Comparison of ENCODE assay signal across 12 cellular contexts in genomic region chr3:188220097-188220788, GRCh38.
DNase-seq lines count a peak whose midpoint lies in the region; ATAC-seq and TF ChIP-seq lines count a peak whose summit lies in the region.
"Had no signal": no experiment of that assay in that cellular context is flagged by ENCODE, and none has a peak within 500 bp of the region (broad histone marks: within the 10 kb centered on the region; RNA-seq: fewer than 3 reads in every experiment).

No MANE protein-coding gene starts in this region.

- peaks cover 14 to 29% (median 24%) of the 10 kb centered on the region in 7 donors for H3K4me1 Mint-ChIP-seq in naive thymus-derived CD4-positive, alpha-beta T cell

- no peak overlapping the region for H3K4me3 Mint-ChIP-seq in naive thymus-derived CD4-positive, alpha-beta T cell

- CTCF ChIA-PET in naive thymus-derived CD4-positive, alpha-beta T cell (lab: Charles Lee): no interaction called here

- no peak overlapping the region for H3K27ac Mint-ChIP-seq in naive thymus-derived CD4-positive, alpha-beta T cell

- DNase-seq in SJSA1 (ENCODE audit: low read depth in 1 of 2, low spot score in 2 of 2) (no peak), fibroblast of mammary gland (ENCODE audit: low read depth) (peak; percentile 89), tibial nerve (ENCODE audit: low spot score in 2 of 2) (no peak), mesenteric fat pad (ENCODE audit: low spot score) (no peak), midbrain (lab: John Stamatoyannopoulos, UW) (no peak)
- no peak for DNase-seq in naive thymus-derived CD4-positive, alpha-beta T cell
- DNase-seq: activated T-cell treated with anti-CD3 and anti-CD28 coated beads for 4 hours, left lung had no signal

- H3K9ac ChIP-seq in muscle layer of colon (ENCODE audit: low read length): peak overlapping the region; percentile 45

- H3K9me3 ChIP-seq in SJSA1 (replicated peaks) (no peaks in the 10 kb centered on the region), muscle layer of colon (ENCODE audit: low read length) (no peaks in the 10 kb centered on the region), tibial nerve (no peaks in the 10 kb centered on the region)
- no peaks in the 10 kb centered on the region for H3K9me3 ChIP-seq in naive thymus-derived CD4-positive, alpha-beta T cell (ENCODE audit: control insufficient read depth in 2 of 3, low read length in 3 of 3)
- H3K9me3 ChIP-seq: left lung had no signal

- TF ChIP-seq CTCF in fibroblast of mammary gland (conservative IDR thresholded peaks at IDR 0.05; ENCODE audit: control insufficient read depth, insufficient read depth, low read depth, low read length) (no peak), tibial nerve (IDR thresholded peaks at IDR 0.05) (no peak)

- TF ChIP-seq POLR2A in tibial nerve (IDR thresholded peaks at IDR 0.05): no peak

- no peak for ATAC-seq in naive thymus-derived CD4-positive, alpha-beta T cell
- ATAC-seq in HG02840 (IDR thresholded peaks at IDR 0.05; ENCODE audit: low FRiP score, unreplicated experiment): no peak
- ATAC-seq: activated CD4-positive, CD25-positive, alpha-beta regulatory T cell treated with anti-CD3 and anti-CD28 coated beads, Interleukin-2, amount 50 U/mL, for 24 hours; PC-3 had no signal

- peak overlapping the region; percentile 39 for H3K27ac ChIP-seq in SJSA1
- H3K27ac ChIP-seq in muscle layer of colon (ENCODE audit: low read depth, low read length): peak overlapping the region; percentile 89
- peak overlapping the region; percentile 65 to 87 (median 80) for H3K27ac ChIP-seq in tibial nerve
- H3K27ac ChIP-seq in naive thymus-derived CD4-positive, alpha-beta T cell (ENCODE audit: low read depth, low read length): no peak overlapping the region

- H3K4me3 ChIP-seq in SJSA1: no peak overlapping the region
- H3K4me3 ChIP-seq in fibroblast of mammary gland (ENCODE audit: control insufficient read depth, low read depth, low read length): no peak overlapping the region
- peak overlapping the region in 1 of 2 donors; percentile 3 for H3K4me3 ChIP-seq in muscle layer of colon (ENCODE audit: low read depth in 1 of 2, low read length in 2 of 2)
- no peak overlapping the region for H3K4me3 ChIP-seq in tibial nerve
- H3K4me3 ChIP-seq in naive thymus-derived CD4-positive, alpha-beta T cell (ENCODE audit: low read length): no peak overlapping the region
- H3K4me3 ChIP-seq: left lung had no signal

- no peak for TF ChIP-seq EP300 in tibial nerve (IDR thresholded peaks at IDR 0.05)

- no peaks in the 10 kb centered on the region for H3K27me3 Mint-ChIP-seq in naive thymus-derived CD4-positive, alpha-beta T cell

- H3K27me3 ChIP-seq in SJSA1 (replicated peaks): no peaks in the 10 kb centered on the region
- H3K27me3 ChIP-seq in muscle layer of colon (ENCODE audit: control insufficient read depth in 1 of 2, insufficient read depth in 2 of 2, low read length in 2 of 2): no peaks in the 10 kb centered on the region
- H3K27me3 ChIP-seq in tibial nerve: no peaks in the 10 kb centered on the region
- no peaks in the 10 kb centered on the region for H3K27me3 ChIP-seq in naive thymus-derived CD4-positive, alpha-beta T cell (ENCODE audit: control insufficient read depth in 2 of 2, insufficient read depth in 2 of 2, low read length in 2 of 2)
- H3K27me3 ChIP-seq: left lung had no signal

- POLR2A ChIA-PET in naive thymus-derived CD4-positive, alpha-beta T cell (lab: Charles Lee): no interaction called here

- H3K4me1 ChIP-seq in SJSA1 (replicated peaks): peaks cover 28% of the 10 kb centered on the region
- H3K4me1 ChIP-seq in muscle layer of colon (ENCODE audit: insufficient read depth, low read length): peaks cover 68% of the 10 kb centered on the region
- peaks cover 0 to 68% (median 32%) of the 10 kb centered on the region in 4 donors for H3K4me1 ChIP-seq in tibial nerve
- H3K4me1 ChIP-seq in naive thymus-derived CD4-positive, alpha-beta T cell (ENCODE audit: control insufficient read depth in 2 of 2, insufficient read depth in 2 of 2, low read length in 2 of 2): no peaks in the 10 kb centered on the region

- intact Hi-C loops in naive thymus-derived CD4-positive, alpha-beta T cell (cut with micrococcal nuclease): no loop called here

- H3K9me3 Mint-ChIP-seq in naive thymus-derived CD4-positive, alpha-beta T cell: peaks cover 0 to 3% (median 0%) of the 10 kb centered on the region in 11 donors

- WGBS in tibial nerve, 2 donors: 93 to 95% methylated on average over 6 of the region's 6 CpGs

- H3K36me3 ChIP-seq in SJSA1: peaks cover 94% of the 10 kb centered on the region
- peaks cover 18% of the 10 kb centered on the region for H3K36me3 ChIP-seq in muscle layer of colon (ENCODE audit: insufficient read depth, low read length)
- no peaks in the 10 kb centered on the region for H3K36me3 ChIP-seq in tibial nerve
- no peaks in the 10 kb centered on the region for H3K36me3 ChIP-seq in naive thymus-derived CD4-positive, alpha-beta T cell (ENCODE audit: control insufficient read depth in 2 of 3, insufficient read depth in 3 of 3, low read length in 3 of 3)
- H3K36me3 ChIP-seq: left lung had no signal

- H3K36me3 Mint-ChIP-seq in naive thymus-derived CD4-positive, alpha-beta T cell: peaks cover 4 to 48% (median 33%) of the 10 kb centered on the region in 5 donors
